ENCODE assay signal across 10 cellular contexts in the genomic region with DNA sequence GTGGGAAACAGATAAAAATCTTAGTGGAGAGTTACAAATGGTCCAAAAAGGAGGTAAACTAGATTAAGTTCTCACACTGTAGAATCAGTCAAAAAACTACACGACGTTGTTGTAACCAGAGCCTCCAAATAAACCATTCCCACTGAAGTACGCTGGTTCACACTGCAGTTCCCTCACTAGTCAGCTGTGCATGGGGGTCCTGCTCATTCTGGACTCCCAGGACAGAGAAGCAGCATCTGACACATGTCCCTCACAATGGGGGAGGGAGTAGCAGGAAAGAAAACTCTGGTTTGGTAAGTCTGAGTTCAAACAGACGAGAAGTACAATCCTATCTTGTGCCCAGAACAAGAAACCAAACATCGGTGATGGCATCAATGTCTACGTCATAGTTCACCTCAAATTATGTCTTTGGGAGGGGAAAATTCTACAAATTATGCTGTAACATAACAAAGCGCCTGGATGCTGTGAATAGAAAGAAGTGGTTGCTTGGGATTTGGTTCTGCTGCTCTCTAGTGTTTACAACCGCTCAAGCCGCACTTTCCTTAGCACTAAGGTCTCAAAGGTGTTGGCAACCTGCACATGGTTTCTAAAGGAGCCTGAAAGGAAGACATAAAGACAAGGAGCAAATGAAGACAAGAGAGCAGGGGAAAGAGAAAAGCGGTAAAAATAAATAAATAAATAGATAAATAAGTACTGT.
DNase-seq lines count a peak whose midpoint lies in the region; ATAC-seq and TF ChIP-seq lines count a peak whose summit lies in the region.
"Had no signal": no experiment of that assay in that cellular context is flagged by ENCODE, and none has a peak within 500 bp of the region (broad histone marks: within the 10 kb centered on the region; RNA-seq: fewer than 3 reads in every experiment).

No MANE protein-coding gene starts in this region.

- BruUV-seq in PC-3 (replicated peaks; lab: Mats Ljungman, UMichigan), result no TSS peak

- H3K4me3 Mint-ChIP-seq in endodermal cell (no peak overlapping the region), nephron progenitor cell (no peak overlapping the region)

- H3K9me3 ChIP-seq in PC-3 (ENCODE audit: low read length) (no peaks in the 10 kb centered on the region), endodermal cell (ENCODE audit: control insufficient read depth, low read length) (no peaks in the 10 kb centered on the region), Peyer's patch (no peaks in the 10 kb centered on the region)

- no peaks in the 10 kb centered on the region for H3K9me2 ChIP-seq in PC-3 (replicated peaks; ENCODE audit: low read length)

- no peak overlapping the region for H2AFZ ChIP-seq in PC-3 (ENCODE audit: low read length)

- no peaks in the 10 kb centered on the region for H4K20me1 ChIP-seq in PC-3 (ENCODE audit: low read length)

- TF ChIP-seq POLR2A in Peyer's patch (IDR thresholded peaks at IDR 0.05), result no peak

- H3K4me3 ChIP-seq in PC-3 (ENCODE audit: low read length) (no peak overlapping the region), endodermal cell (ENCODE audit: low read length) (no peak overlapping the region), Peyer's patch (no peak overlapping the region)

- H3K4me1 ChIP-seq in PC-3 (ENCODE audit: insufficient read depth, low read length) (no peaks in the 10 kb centered on the region), endodermal cell (ENCODE audit: control insufficient read depth, insufficient read depth, low read length) (no peaks in the 10 kb centered on the region), Peyer's patch (no peaks in the 10 kb centered on the region)

- H3K9ac ChIP-seq in PC-3 (ENCODE audit: low read length), result no peak overlapping the region
- no peak overlapping the region for H3K9ac ChIP-seq in endodermal cell (ENCODE audit: extremely low read depth, low read length, poor library complexity, severe bottlenecking)

- WGBS in endodermal cell (ENCODE audit: insufficient coverage in 1 of 2, insufficient read length in 1 of 2), 2 experiments, result 89 to 100% methylated on average over 5 to 9 of the region's 10 CpGs

- no peaks in the 10 kb centered on the region for H3F3A ChIP-seq in PC-3 (ENCODE audit: low read length, unreplicated experiment)

- H3K36me3 ChIP-seq in PC-3 (ENCODE audit: low read depth, low read length), result no peaks in the 10 kb centered on the region
- no peaks in the 10 kb centered on the region for H3K36me3 ChIP-seq in endodermal cell (ENCODE audit: control insufficient read depth, insufficient read depth, low read length)
- H3K36me3 ChIP-seq in Peyer's patch, result no peaks in the 10 kb centered on the region

- TF ChIP-seq CTCF in PC-3 (conservative IDR thresholded peaks at IDR 0.05; ENCODE audit: low read depth, low read length) (peak; percentile 32; the same call in 1 of the 2 replicates), endodermal cell (conservative IDR thresholded peaks at IDR 0.05) (peak; percentile 61), nephron progenitor cell (IDR thresholded peaks at IDR 0.05) (peak; percentile 14), Peyer's patch (IDR thresholded peaks at IDR 0.05) (no peak)

- H3K27ac Mint-ChIP-seq in endodermal cell (no peak overlapping the region), nephron progenitor cell (peak overlapping the region; percentile 45)

- no peaks in the 10 kb centered on the region for H3K79me2 ChIP-seq in PC-3 (ENCODE audit: low read length)

- intact Hi-C loops in PC-3 (cut with micrococcal nuclease), result no loop called here

- no peaks in the 10 kb centered on the region for H3K9me3 Mint-ChIP-seq in endodermal cell
- no peaks in the 10 kb centered on the region for H3K9me3 Mint-ChIP-seq in nephron progenitor cell

- H3K36me3 Mint-ChIP-seq in endodermal cell (ENCODE audit: low read depth) (no peaks in the 10 kb centered on the region), nephron progenitor cell (ENCODE audit: low read depth) (no peaks in the 10 kb centered on the region)

- no peak for ATAC-seq in PC-3

- DNase-seq in NCI-H1105 treated with DMSO at 0.1 percent for 48 hours (lab: John Stamatoyannopoulos, UW) (peak; percentile 10), NCI-H1105 (lab: John Stamatoyannopoulos, UW) (no peak), PC-3 (peak; percentile 15), endodermal cell (peak; percentile 60), nephron progenitor cell (no peak), Peyer's patch (no peak)
- no peak for DNase-seq in stimulated activated CD4-positive, alpha-beta T cell treated with anti-CD3 and anti-CD28 coated beads, Interleukin-15, amount 100 ng/mL, for 24 hours
- DNase-seq in activated T-cell treated with anti-CD3 and anti-CD28 coated beads, Interleukin-2, amount 50 U/mL, for 1 hour, result no peak
- DNase-seq: NCI-H2171 treated with DMSO at 0.1 percent for 48 hours, occipital lobe had no signal

- CTCF ChIA-PET in PC-3 (lab: Charles Lee), result no interaction called here

- H3K27me3 ChIP-seq in PC-3 (ENCODE audit: low read length) (no peaks in the 10 kb centered on the region), endodermal cell (ENCODE audit: control insufficient read depth, insufficient read depth, low read length, poor library complexity, severe bottlenecking) (no peaks in the 10 kb centered on the region), Peyer's patch (no peaks in the 10 kb centered on the region)

- POLR2A ChIA-PET in PC-3 (lab: Charles Lee; ENCODE audit: unreplicated experiment), result interaction anchor here (0.6 kb wide), 1 partner anchor 252 kb away, joined by 3 read pairs; no protein-coding TSS in a partner anchor

- no peak overlapping the region for H3K27ac ChIP-seq in PC-3 (ENCODE audit: low read length)
- no peak overlapping the region for H3K27ac ChIP-seq in endodermal cell (ENCODE audit: low read depth, low read length)
- no peak overlapping the region for H3K27ac ChIP-seq in Peyer's patch

- H3K4me1 Mint-ChIP-seq in endodermal cell (no peaks in the 10 kb centered on the region), nephron progenitor cell (peaks cover 62% of the 10 kb centered on the region)

- H3K27me3 Mint-ChIP-seq in endodermal cell (ENCODE audit: insufficient read depth) (no peaks in the 10 kb centered on the region), nephron progenitor cell (ENCODE audit: low read depth, poor library complexity) (peaks cover 2% of the 10 kb centered on the region)

- H3K4me2 ChIP-seq in PC-3 (ENCODE audit: low read length), result no peak overlapping the region

Comparison
In these comparisons a context has a peak if more than half of its experiments do, and no peak if none do; other contexts are left out.
1. DNase-seq: peak in NCI-H1105 treated with DMSO at 0.1 percent for 48 hours (single experiment), PC-3 (single experiment) and endodermal cell (single experiment); none in NCI-H1105 (single experiment), nephron progenitor cell (single experiment), stimulated activated CD4-positive, alpha-beta T cell treated with anti-CD3 and anti-CD28 coated beads, Interleukin-15, amount 100 ng/mL, for 24 hours (single experiment), activated T-cell treated with anti-CD3 and anti-CD28 coated beads, Interleukin-2, amount 50 U/mL, for 1 hour (single experiment) and Peyer's patch (0 of 3).
2. CTCF ChIP-seq: peak in PC-3 (single experiment), endodermal cell (single experiment) and nephron progenitor cell (single experiment); none in Peyer's patch (0 of 6).